Comparison of ENCODE assay signal across 11 cellular contexts in genomic region chr1:156436319-156437043, GRCh38.
DNase-seq lines count a peak whose midpoint lies in the region; ATAC-seq and TF ChIP-seq lines count a peak whose summit lies in the region.
"Had no signal": no experiment of that assay in that cellular context is flagged by ENCODE, and none has a peak within 500 bp of the region (broad histone marks: within the 10 kb centered on the region; RNA-seq: fewer than 3 reads in every experiment).

No MANE protein-coding gene starts in this region.

- intact Hi-C loops in Calu3 (cut with micrococcal nuclease; ENCODE audit: unreplicated experiment) (no loop called here), esophagus squamous epithelium (cut with DNase I) (no loop called here), ovary (cut with DNase I) (no loop called here)

- H3K36me3 ChIP-seq in NT2/D1 (ENCODE audit: insufficient read depth, insufficient read length, low read length) (no peaks in the 10 kb centered on the region), esophagus squamous epithelium (no peaks in the 10 kb centered on the region), ovary (no peaks in the 10 kb centered on the region)

- ATAC-seq in GM18498 (IDR thresholded peaks at IDR 0.05; ENCODE audit: unreplicated experiment), result no peak
- ATAC-seq in GM21515 (IDR thresholded peaks at IDR 0.05; ENCODE audit: unreplicated experiment), result no peak
- ATAC-seq: K562 had no signal

- H3K9me3 ChIP-seq in NT2/D1 (ENCODE audit: insufficient read depth, low read length) (no peaks in the 10 kb centered on the region), esophagus squamous epithelium (no peaks in the 10 kb centered on the region), ovary (no peaks in the 10 kb centered on the region)

- H3K36me3 Mint-ChIP-seq in Calu3 (ENCODE audit: insufficient read depth, unreplicated experiment), result no peaks in the 10 kb centered on the region

- BruUV-seq in Calu3 (replicated peaks; lab: Mats Ljungman, UMichigan), result no TSS peak

- peak overlapping the region; percentile 8 for H3K4me3 ChIP-seq in NT2/D1 (ENCODE audit: insufficient read length, low read depth)
- peak overlapping the region in 3 of 4 donors; percentile 16 to 61 (median 38) for H3K4me3 ChIP-seq in esophagus squamous epithelium
- H3K4me3 ChIP-seq in ovary, result peak overlapping the region; percentile 17
- H3K4me3 ChIP-seq: K562 had no signal

- H3K27ac ChIP-seq in esophagus squamous epithelium (no peak overlapping the region), ovary (no peak overlapping the region)

- H3K4me1 ChIP-seq in NT2/D1 (ENCODE audit: insufficient read depth, insufficient read length), result peaks cover 16% of the 10 kb centered on the region
- peaks cover 13 to 27% (median 17%) of the 10 kb centered on the region in 3 donors for H3K4me1 ChIP-seq in esophagus squamous epithelium
- peaks cover 4% of the 10 kb centered on the region for H3K4me1 ChIP-seq in ovary (ENCODE audit: insufficient read depth)

- no peaks in the 10 kb centered on the region for H3K4me1 Mint-ChIP-seq in Calu3 (ENCODE audit: low read depth, unreplicated experiment)

- DNase-seq in Calu3 (no peak), NT2/D1 (ENCODE audit: low read depth, low spot score) (no peak), esophagus squamous epithelium (lab: John Stamatoyannopoulos, UW) (no peak), ovary (no peak), hepatic stellate cell (ENCODE audit: low spot score) (no peak), NCI-H510A (lab: John Stamatoyannopoulos, UW) (no peak)
- DNase-seq: foreskin melanocyte, SHP77 had no signal

- H3K27ac Mint-ChIP-seq in Calu3 (ENCODE audit: unreplicated experiment), result no peak overlapping the region

- H3K9me3 Mint-ChIP-seq in Calu3 (ENCODE audit: low read depth, unreplicated experiment), result no peaks in the 10 kb centered on the region

- WGBS in esophagus squamous epithelium, 2 donors, result 5 to 10% methylated on average over 17 to 20 of the region's 51 CpGs
- 2 to 3% (median 3%) methylated on average over 51 of the region's 51 CpGs for WGBS in ovary, 3 donors

- H3K27me3 ChIP-seq in NT2/D1 (ENCODE audit: insufficient read depth, insufficient read length) (peaks cover 96% of the 10 kb centered on the region), esophagus squamous epithelium (peaks cover 30 to 100% (median 70%) of the 10 kb centered on the region in 4 donors), ovary (no peaks in the 10 kb centered on the region)

- no peak for TF ChIP-seq CTCF in Calu3 (IDR thresholded peaks at IDR 0.05; ENCODE audit: unreplicated experiment)
- TF ChIP-seq CTCF in esophagus squamous epithelium (IDR thresholded peaks at IDR 0.05), result no peak
- TF ChIP-seq CTCF in ovary (IDR thresholded peaks at IDR 0.05), result no peak

- TF ChIP-seq EP300 in ovary (IDR thresholded peaks at IDR 0.05), result no peak

- H3K27me3 Mint-ChIP-seq in Calu3 (ENCODE audit: unreplicated experiment), result peaks cover 100% of the 10 kb centered on the region

- CTCF ChIA-PET in Calu3 (lab: Charles Lee), result interaction anchor here (0.6 to 0.8 kb wide), 3 partner anchors 9 to 74 kb away, joined by 3 to 8 read pairs (median 7); no protein-coding TSS in a partner anchor

- peak overlapping the region; percentile 45 for H3K4me3 Mint-ChIP-seq in Calu3 (ENCODE audit: low read depth, unreplicated experiment)

- H3K9ac ChIP-seq in NT2/D1 (ENCODE audit: insufficient read length, low read depth), result peak overlapping the region; percentile 52

- no peak for TF ChIP-seq POLR2A in esophagus squamous epithelium (IDR thresholded peaks at IDR 0.05)
- TF ChIP-seq POLR2A in ovary (IDR thresholded peaks at IDR 0.05), result no peak
